Comparison of ENCODE assay signal across 21 cellular contexts in genomic region chr2:34030273-34030672, GRCh38.
"Had no signal": no experiment of that assay in that cellular context is flagged by ENCODE, and none has a peak within 500 bp of the region (broad histone marks: within the 10 kb centered on the region; RNA-seq: fewer than 3 reads in every experiment).

No MANE protein-coding gene starts in this region.

- H3K4me3 ChIP-seq: colonic mucosa, esophagus squamous epithelium, gastrocnemius medialis, heart right ventricle, left lung, lower lobe of right lung, mucosa of descending colon had no signal

- H3K4me1 ChIP-seq: colonic mucosa, esophagus squamous epithelium, gastrocnemius medialis, left lung, lower lobe of right lung had no signal

- H3K27ac ChIP-seq: colonic mucosa, epithelial cell of prostate, esophagus squamous epithelium, gastrocnemius medialis, left lung, lower lobe of right lung had no signal

- H3K27me3 ChIP-seq: colonic mucosa, esophagus squamous epithelium, gastrocnemius medialis, heart right ventricle, left lung had no signal

- H3K9me3 ChIP-seq: colonic mucosa, gastrocnemius medialis, heart right ventricle, left lung, lower lobe of right lung, mucosa of descending colon had no signal

- DNase-seq: colonic mucosa; cortex of kidney; effector CD8-positive, alpha-beta T cell; effector memory CD8-positive, alpha-beta T cell; endodermal cell; erythroblast; esophagus squamous epithelium; foreskin fibroblast; foreskin melanocyte; gastrocnemius medialis; glutamatergic neuron; head of caudate nucleus; heart right ventricle; hippocampal formation; left cardiac atrium; left lung; left ventricle myocardium superior; lower lobe of right lung; mesenchymal stem cell; mucosa of descending colon had no signal

- H3K36me3 ChIP-seq: colonic mucosa, esophagus squamous epithelium, gastrocnemius medialis, heart right ventricle, left lung, lower lobe of right lung had no signal
